In the genomic region with DNA sequence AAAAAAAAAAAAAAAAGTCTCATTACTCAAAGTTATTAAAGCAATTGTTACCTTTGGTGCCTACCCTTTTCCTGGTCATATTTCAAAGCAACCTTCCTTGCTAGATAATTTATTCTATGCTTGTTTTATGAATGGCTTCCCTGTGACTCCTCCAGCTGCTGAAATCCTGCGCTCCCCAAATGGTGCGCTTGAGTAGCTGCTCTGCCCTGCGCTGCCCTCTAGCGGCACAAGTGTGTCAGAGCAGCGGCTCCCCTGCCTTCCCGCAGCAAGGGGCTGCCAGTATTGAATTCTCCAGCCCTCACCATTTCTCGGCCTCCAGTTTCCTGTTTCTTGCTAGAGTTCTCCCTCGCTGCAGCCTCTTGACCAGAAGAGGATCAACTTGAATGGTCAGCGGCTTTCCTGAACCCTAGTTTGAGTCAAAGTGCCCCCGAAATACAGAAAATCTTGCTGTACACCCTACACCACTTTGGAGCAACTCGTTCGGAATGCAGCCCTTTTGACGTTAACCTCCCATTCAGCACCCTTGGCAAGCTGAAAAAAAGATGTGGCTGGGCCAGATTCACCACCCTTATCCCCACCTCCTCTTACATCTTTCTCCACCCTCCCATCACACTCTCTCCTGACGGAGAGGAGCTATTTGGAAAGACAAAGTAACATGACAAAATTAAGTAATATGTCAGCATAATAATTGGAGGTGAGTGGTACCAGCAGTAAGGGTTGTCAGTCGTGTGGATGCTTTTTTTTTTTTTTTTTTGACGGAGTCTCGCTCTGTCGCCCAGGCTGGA, we compare ENCODE assay signal across 1 cellular context.
TF ChIP-seq lines count a peak whose summit lies in the region.

No MANE protein-coding gene starts in this region.

TF ChIP-seq in HepG2, 621 proteins besides CTCF, POLR2A, EP300 and RAD21 (continued from another document and continues in another):
- TF ChIP-seq ZNF552 (CRISPR knock-in tag; IDR thresholded peaks at IDR 0.05; ENCODE audit: borderline replicate concordance) (no peak), ZSCAN30 (CRISPR knock-in tag; IDR thresholded peaks at IDR 0.05) (no peak), ZNF768 (CRISPR knock-in tag; IDR thresholded peaks at IDR 0.05) (no peak), ARID5B (CRISPR knock-in tag; IDR thresholded peaks at IDR 0.05) (0 out of 2 replicates have a peak, but pooled peaks have one; percentile 41), ZNF788 (CRISPR knock-in tag; IDR thresholded peaks at IDR 0.05; ENCODE audit: borderline replicate concordance) (no peak), PPARG (CRISPR knock-in tag; conservative IDR thresholded peaks at IDR 0.05) (no peak), IRF9 (CRISPR knock-in tag; IDR thresholded peaks at IDR 0.05; ENCODE audit: borderline replicate concordance) (no peak), CEBPG (CRISPR knock-in tag; IDR thresholded peaks at IDR 0.05) (0 out of 2 replicates have a peak, but pooled peaks have one; percentile 12), HOXA5 (CRISPR knock-in tag; IDR thresholded peaks at IDR 0.05) (no peak), HNF1B (CRISPR knock-in tag; IDR thresholded peaks at IDR 0.05) (0 out of 2 replicates have a peak, but pooled peaks have one; percentile 27), PHF5A (CRISPR knock-in tag; IDR thresholded peaks at IDR 0.05; ENCODE audit: low read depth, unreplicated experiment) (no peak), ZNF773 (CRISPR knock-in tag; IDR thresholded peaks at IDR 0.05; ENCODE audit: borderline replicate concordance) (no peak), NR2F1 (CRISPR knock-in tag; IDR thresholded peaks at IDR 0.05) (no peak), SIN3A (IDR thresholded peaks at IDR 0.05; ENCODE audit: borderline replicate concordance, low read depth, low read length) (no peak), ATF6 (CRISPR knock-in tag; conservative IDR thresholded peaks at IDR 0.05) (no peak), DPF2 (CRISPR knock-in tag; IDR thresholded peaks at IDR 0.05; ENCODE audit: borderline replicate concordance, low read depth) (no peak), ZFY (CRISPR knock-in tag; IDR thresholded peaks at IDR 0.05) (no peak), XRCC5 (optimal IDR thresholded peaks at IDR 0.05; ENCODE audit: low read length) (peak; percentile 93), MXD4 (CRISPR knock-in tag; IDR thresholded peaks at IDR 0.05) (no peak), TBL1XR1 (IDR thresholded peaks at IDR 0.05; ENCODE audit: borderline replicate concordance, low read length, partially characterized antibody) (no peak), NFE2L2 (IDR thresholded peaks at IDR 0.05; ENCODE audit: low read length) (no peak), KDM1A (CRISPR knock-in tag; IDR thresholded peaks at IDR 0.05) (no peak), MED8 (CRISPR knock-in tag; IDR thresholded peaks at IDR 0.05; ENCODE audit: insufficient replicate concordance) (no peak), ZNF644 (CRISPR knock-in tag; IDR thresholded peaks at IDR 0.05; ENCODE audit: low read depth) (no peak), RARG (CRISPR knock-in tag; IDR thresholded peaks at IDR 0.05; ENCODE audit: low read depth) (no peak), KAT8 (CRISPR knock-in tag; IDR thresholded peaks at IDR 0.05) (peak; percentile 24; the same call in 1 of the 2 replicates), ZNF441 (CRISPR knock-in tag; IDR thresholded peaks at IDR 0.05; ENCODE audit: borderline replicate concordance) (no peak), TCF12 (IDR thresholded peaks at IDR 0.05) (no peak), TCF12 (CRISPR knock-in tag; IDR thresholded peaks at IDR 0.05) (no peak), ZBTB2 (CRISPR knock-in tag; IDR thresholded peaks at IDR 0.05; ENCODE audit: low read depth) (no peak), ZNF672 (CRISPR knock-in tag; IDR thresholded peaks at IDR 0.05) (no peak), E2F2 (CRISPR knock-in tag; IDR thresholded peaks at IDR 0.05; ENCODE audit: borderline replicate concordance) (no peak)
- TF ChIP-seq, protein P1, sequence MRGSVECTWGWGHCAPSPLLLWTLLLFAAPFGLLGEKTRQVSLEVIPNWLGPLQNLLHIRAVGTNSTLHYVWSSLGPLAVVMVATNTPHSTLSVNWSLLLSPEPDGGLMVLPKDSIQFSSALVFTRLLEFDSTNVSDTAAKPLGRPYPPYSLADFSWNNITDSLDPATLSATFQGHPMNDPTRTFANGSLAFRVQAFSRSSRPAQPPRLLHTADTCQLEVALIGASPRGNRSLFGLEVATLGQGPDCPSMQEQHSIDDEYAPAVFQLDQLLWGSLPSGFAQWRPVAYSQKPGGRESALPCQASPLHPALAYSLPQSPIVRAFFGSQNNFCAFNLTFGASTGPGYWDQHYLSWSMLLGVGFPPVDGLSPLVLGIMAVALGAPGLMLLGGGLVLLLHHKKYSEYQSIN (CRISPR knock-in tag; IDR thresholded peaks at IDR 0.05; ENCODE audit: borderline replicate concordance) = no peak
- TF ChIP-seq, protein P2, sequence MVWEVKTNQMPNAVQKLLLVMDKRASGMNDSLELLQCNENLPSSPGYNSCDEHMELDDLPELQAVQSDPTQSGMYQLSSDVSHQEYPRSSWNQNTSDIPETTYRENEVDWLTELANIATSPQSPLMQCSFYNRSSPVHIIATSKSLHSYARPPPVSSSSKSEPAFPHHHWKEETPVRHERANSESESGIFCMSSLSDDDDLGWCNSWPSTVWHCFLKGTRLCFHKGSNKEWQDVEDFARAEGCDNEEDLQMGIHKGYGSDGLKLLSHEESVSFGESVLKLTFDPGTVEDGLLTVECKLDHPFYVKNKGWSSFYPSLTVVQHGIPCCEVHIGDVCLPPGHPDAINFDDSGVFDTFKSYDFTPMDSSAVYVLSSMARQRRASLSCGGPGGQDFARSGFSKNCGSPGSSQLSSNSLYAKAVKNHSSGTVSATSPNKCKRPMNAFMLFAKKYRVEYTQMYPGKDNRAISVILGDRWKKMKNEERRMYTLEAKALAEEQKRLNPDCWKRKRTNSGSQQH (CRISPR knock-in tag; IDR thresholded peaks at IDR 0.05; ENCODE audit: low read depth) = no peak
- TF ChIP-seq, protein P3, sequence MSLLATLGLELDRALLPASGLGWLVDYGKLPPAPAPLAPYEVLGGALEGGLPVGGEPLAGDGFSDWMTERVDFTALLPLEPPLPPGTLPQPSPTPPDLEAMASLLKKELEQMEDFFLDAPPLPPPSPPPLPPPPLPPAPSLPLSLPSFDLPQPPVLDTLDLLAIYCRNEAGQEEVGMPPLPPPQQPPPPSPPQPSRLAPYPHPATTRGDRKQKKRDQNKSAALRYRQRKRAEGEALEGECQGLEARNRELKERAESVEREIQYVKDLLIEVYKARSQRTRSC (CRISPR knock-in tag; IDR thresholded peaks at IDR 0.05; ENCODE audit: low read depth) = no peak
- TF ChIP-seq, protein P4, sequence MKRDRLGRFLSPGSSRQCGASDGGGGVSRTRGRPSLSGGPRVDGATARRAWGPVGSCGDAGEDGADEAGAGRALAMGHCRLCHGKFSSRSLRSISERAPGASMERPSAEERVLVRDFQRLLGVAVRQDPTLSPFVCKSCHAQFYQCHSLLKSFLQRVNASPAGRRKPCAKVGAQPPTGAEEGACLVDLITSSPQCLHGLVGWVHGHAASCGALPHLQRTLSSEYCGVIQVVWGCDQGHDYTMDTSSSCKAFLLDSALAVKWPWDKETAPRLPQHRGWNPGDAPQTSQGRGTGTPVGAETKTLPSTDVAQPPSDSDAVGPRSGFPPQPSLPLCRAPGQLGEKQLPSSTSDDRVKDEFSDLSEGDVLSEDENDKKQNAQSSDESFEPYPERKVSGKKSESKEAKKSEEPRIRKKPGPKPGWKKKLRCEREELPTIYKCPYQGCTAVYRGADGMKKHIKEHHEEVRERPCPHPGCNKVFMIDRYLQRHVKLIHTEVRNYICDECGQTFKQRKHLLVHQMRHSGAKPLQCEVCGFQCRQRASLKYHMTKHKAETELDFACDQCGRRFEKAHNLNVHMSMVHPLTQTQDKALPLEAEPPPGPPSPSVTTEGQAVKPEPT (CRISPR knock-in tag; IDR thresholded peaks at IDR 0.05; ENCODE audit: low read depth) = no peak
- TF ChIP-seq, protein P5, sequence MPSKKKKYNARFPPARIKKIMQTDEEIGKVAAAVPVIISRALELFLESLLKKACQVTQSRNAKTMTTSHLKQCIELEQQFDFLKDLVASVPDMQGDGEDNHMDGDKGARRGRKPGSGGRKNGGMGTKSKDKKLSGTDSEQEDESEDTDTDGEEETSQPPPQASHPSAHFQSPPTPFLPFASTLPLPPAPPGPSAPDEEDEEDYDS (CRISPR knock-in tag; IDR thresholded peaks at IDR 0.05) = 0 out of 2 replicates have a peak, but pooled peaks have one; percentile 23
